In the genomic region with DNA sequence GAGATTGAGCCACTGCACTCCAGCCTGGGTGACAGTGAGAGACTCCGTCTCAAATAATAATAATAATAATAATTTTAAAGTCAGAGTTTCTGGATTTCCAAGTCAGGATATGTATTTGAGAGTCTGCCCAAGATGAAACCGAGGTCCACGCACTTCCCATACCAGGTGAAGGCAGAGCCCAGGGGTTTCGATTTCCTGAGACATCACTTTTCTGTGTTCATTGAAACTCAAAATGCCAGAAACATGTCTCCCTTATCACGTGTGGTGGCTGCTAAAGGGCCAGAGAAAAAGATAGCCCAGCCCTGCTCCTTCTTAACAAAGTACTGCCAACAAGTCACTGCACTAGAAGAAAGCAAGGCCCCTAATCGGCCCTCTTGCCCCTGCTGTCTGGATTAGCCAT, we compare ENCODE assay signal across 23 cellular contexts. TPM values are rescaled to one million over a fixed set of nuclear protein-coding genes. Genes with fewer than 3 reads are reported as not detected.
DNase-seq lines count a peak whose midpoint lies in the region; FAIRE-seq lines count a peak whose summit lies in the region.
"Had no signal": no experiment of that assay in that cellular context is flagged by ENCODE, and none has a peak within 500 bp of the region (broad histone marks: within the 10 kb centered on the region; RNA-seq: fewer than 3 reads in every experiment).

No MANE protein-coding gene starts in this region.

- peak overlapping the region; percentile 40 to 73 for H3K4ac ChIP-seq in mesenchymal stem cell (ENCODE audit: low read depth in 1 of 2, low read length in 2 of 2)

- no peak overlapping the region for H3K27ac ChIP-seq in mesenchymal stem cell (ENCODE audit: low read length, poor library complexity, severe bottlenecking)
- H3K27ac ChIP-seq: BLaER1, GM23248, SJSA1 had no signal

- H3K27ac Mint-ChIP-seq in activated naive CD4-positive, alpha-beta T cell treated with anti-CD3 and anti-CD28 coated beads, Interleukin-2, amount 10 ng/mL, durations not matched to agents 7 days and 5 days: peak overlapping the region; percentile 98

- no peak overlapping the region for H4K8ac ChIP-seq in mesenchymal stem cell (ENCODE audit: low read length)

- H3K4me2 ChIP-seq in mesenchymal stem cell (ENCODE audit: low read length, poor library complexity, severe bottlenecking): no peak overlapping the region
- H3K4me2 ChIP-seq: BLaER1 had no signal

- no peak overlapping the region for H3K4me3 Mint-ChIP-seq in activated naive CD4-positive, alpha-beta T cell treated with anti-CD3 and anti-CD28 coated beads, Interleukin-2, amount 10 ng/mL, durations not matched to agents 7 days and 5 days

- H3K14ac ChIP-seq in mesenchymal stem cell (ENCODE audit: low read length in 2 of 2): no peak overlapping the region

- no peaks in the 10 kb centered on the region for H3K79me1 ChIP-seq in mesenchymal stem cell (replicated peaks; ENCODE audit: low read length, poor library complexity, severe bottlenecking)

- H3K27me3 Mint-ChIP-seq in activated naive CD4-positive, alpha-beta T cell treated with anti-CD3 and anti-CD28 coated beads, Interleukin-2, amount 10 ng/mL, durations not matched to agents 7 days and 5 days: no peaks in the 10 kb centered on the region
- H3K27me3 Mint-ChIP-seq: CD4-positive, CD25-positive, alpha-beta regulatory T cell had no signal

- peaks cover 80% of the 10 kb centered on the region for H3K4me1 Mint-ChIP-seq in activated naive CD4-positive, alpha-beta T cell treated with anti-CD3 and anti-CD28 coated beads, Interleukin-2, amount 10 ng/mL, durations not matched to agents 7 days and 5 days

- H2AK5ac ChIP-seq in mesenchymal stem cell (ENCODE audit: low read length, severe bottlenecking): peak overlapping the region; percentile 97

- no peak overlapping the region for H2AFZ ChIP-seq in mesenchymal stem cell (ENCODE audit: low read depth, low read length)
- H2AFZ ChIP-seq: GM23248 had no signal

- no peaks in the 10 kb centered on the region for H3K9me3 ChIP-seq in mesenchymal stem cell (ENCODE audit: control insufficient read depth, low read length)
- H3K9me3 ChIP-seq: BLaER1, SJSA1 had no signal

- peaks cover 20% of the 10 kb centered on the region for H3K4me1 ChIP-seq in mesenchymal stem cell (ENCODE audit: control insufficient read depth, insufficient read depth, low read depth, low read length)
- H3K4me1 ChIP-seq: SJSA1 had no signal

- no peaks in the 10 kb centered on the region for H3K36me3 Mint-ChIP-seq in activated naive CD4-positive, alpha-beta T cell treated with anti-CD3 and anti-CD28 coated beads, Interleukin-2, amount 10 ng/mL, durations not matched to agents 7 days and 5 days
- H3K36me3 Mint-ChIP-seq: CD4-positive, CD25-positive, alpha-beta regulatory T cell had no signal

- no peak overlapping the region for H3K9ac ChIP-seq in mesenchymal stem cell (ENCODE audit: low read length)
- H3K9ac ChIP-seq: BLaER1, GM23248 had no signal

- no peak overlapping the region for H3K4me3 ChIP-seq in mesenchymal stem cell (ENCODE audit: insufficient read depth in 1 of 2, low read depth in 1 of 2, low read length in 2 of 2)
- H3K4me3 ChIP-seq: BLaER1, GM23248, SJSA1 had no signal

- CTCF ChIA-PET in activated naive CD4-positive, alpha-beta T cell treated with anti-CD3 and anti-CD28 coated beads, Interleukin-2, amount 10 ng/mL, durations not matched to agents 7 days and 5 days (lab: Charles Lee): interaction anchor here (1.0 to 5.6 kb wide), 3 partner anchors 11 to 68 kb away, joined by 3 to 39 read pairs (median 3); a partner anchor contains a TSS

- H4K91ac ChIP-seq in mesenchymal stem cell (ENCODE audit: low read length): no peak overlapping the region

- no peak overlapping the region for H2BK120ac ChIP-seq in mesenchymal stem cell (ENCODE audit: low read depth, low read length)

- no peak overlapping the region for H3K18ac ChIP-seq in mesenchymal stem cell (ENCODE audit: low read depth in 1 of 2, low read length in 2 of 2)

- 96% methylated on average over 5 of the region's 6 CpGs for WGBS in mesenchymal stem cell

- H3K23ac ChIP-seq in mesenchymal stem cell (ENCODE audit: low read length in 2 of 2): no peak overlapping the region

- peaks cover 0 to 4% of the 10 kb centered on the region in 2 experiments for H3K27me3 ChIP-seq in mesenchymal stem cell (ENCODE audit: control insufficient read depth in 1 of 2, insufficient read depth in 1 of 2, low read length in 2 of 2)
- H3K27me3 ChIP-seq: BLaER1, SJSA1 had no signal

- H3K36me3 ChIP-seq in mesenchymal stem cell (ENCODE audit: control insufficient read depth in 1 of 2, insufficient read depth in 2 of 2, low read depth in 1 of 2, low read length in 2 of 2): no peaks in the 10 kb centered on the region
- H3K36me3 ChIP-seq: BLaER1, SJSA1 had no signal

- DNase-seq in activated naive CD4-positive, alpha-beta T cell treated with anti-CD3 and anti-CD28 coated beads, Interleukin-2, amount 10 ng/mL, durations not matched to agents 7 days and 5 days: no peak
- no peak for DNase-seq in activated naive CD4-positive, alpha-beta T cell (lab: John Stamatoyannopoulos, UW)
- DNase-seq in RPMI8226: peak; percentile 70
- no peak for DNase-seq in mesenchymal stem cell
- peak; percentile 31 for DNase-seq in ureter (ENCODE audit: low spot score)
- DNase-seq in urothelium cell line (ENCODE audit: low spot score): no peak
- no peak for DNase-seq in NCI-H1417 (lab: John Stamatoyannopoulos, UW)
- DNase-seq: CD4-positive, CD25-positive, alpha-beta regulatory T cell; DMS153; GM23248; H7; NCI-H1092; NCI-H1436; NCI-H187; NCI-H2107; NCI-H524 treated with DMSO at 0.1 percent for 48 hours; NCI-H774; NK-92 treated with Interleukin-12 subunit alpha and Interleukin-12 subunit beta, amount 100 ng/mL, for 24 hours; PC-3; Right ventricle myocardium superior had no signal

- peaks cover 3% of the 10 kb centered on the region for H3K9me3 Mint-ChIP-seq in activated naive CD4-positive, alpha-beta T cell treated with anti-CD3 and anti-CD28 coated beads, Interleukin-2, amount 10 ng/mL, durations not matched to agents 7 days and 5 days
- H3K9me3 Mint-ChIP-seq: CD4-positive, CD25-positive, alpha-beta regulatory T cell had no signal

- H2BK5ac ChIP-seq in mesenchymal stem cell (ENCODE audit: low read depth, low read length, poor library complexity, severe bottlenecking): no peak overlapping the region

- peak overlapping the region in 1 of 2 experiments; percentile 55 for H2BK12ac ChIP-seq in mesenchymal stem cell (ENCODE audit: low read length in 2 of 2)

- no peak overlapping the region for H2BK15ac ChIP-seq in mesenchymal stem cell (ENCODE audit: low read depth, poor library complexity, severe bottlenecking)

- no peak for FAIRE-seq in urothelium cell line (lab: Jason Lieb, UNC)
- FAIRE-seq: A204.1 had no signal

RNA-seq across cellular contexts. Expression of a gene that starts 9.8 kb away (rescaled TPM):
- 5.8 TPM for polyA plus RNA-seq in mesenchymal stem cell (2013, experiment 1 of 2)
- polyA plus RNA-seq in mesenchymal stem cell (2013, experiment 2 of 2): 5.5 TPM
- 4.3 TPM for total RNA-seq in ureter

RNA-seq across cellular contexts. Expression of a gene that starts 15.0 kb away (rescaled TPM):
- polyA plus RNA-seq in mesenchymal stem cell (2013, experiment 1 of 2): 74.6 TPM
- polyA plus RNA-seq in mesenchymal stem cell (2013, experiment 2 of 2): 80.5 TPM
- total RNA-seq in ureter: 89.1 TPM

RNA-seq across cellular contexts. Expression of a gene that starts 57.9 kb away (rescaled TPM):
- polyA plus RNA-seq in mesenchymal stem cell (2013, experiment 1 of 2): 0.57 TPM
- 0.41 TPM for polyA plus RNA-seq in mesenchymal stem cell (2013, experiment 2 of 2)
- 1.9 TPM for total RNA-seq in ureter

Comparison
In these comparisons a context has a peak if more than half of its experiments do, and no peak if none do; other contexts are left out.
1. DNase-seq: peak in RPMI8226 (single experiment) and ureter (single experiment); none in activated naive CD4-positive, alpha-beta T cell treated with anti-CD3 and anti-CD28 coated beads, Interleukin-2, amount 10 ng/mL, durations not matched to agents 7 days and 5 days (single experiment), activated naive CD4-positive, alpha-beta T cell (0 of 4), mesenchymal stem cell (single experiment), urothelium cell line (single experiment) and NCI-H1417 (0 of 3).